Comparison of ENCODE assay signal across 8 cellular contexts in genomic region chr14:60249321-60250251, GRCh38. TPM values are rescaled to one million over a fixed set of nuclear protein-coding genes. Genes with fewer than 3 reads are reported as not detected.
DNase-seq lines count a peak whose midpoint lies in the region; ATAC-seq and TF ChIP-seq lines count a peak whose summit lies in the region.

No MANE protein-coding gene starts in this region.

- H3K27ac ChIP-seq in SJCRH30 (peak overlapping the region; percentile 73), suprapubic skin (peak overlapping the region; percentile 95)

- TF ChIP-seq EP300 in suprapubic skin (IDR thresholded peaks at IDR 0.05), result no peak

- DNase-seq in DMS53 (lab: John Stamatoyannopoulos, UW) (peak; percentile 80), SJCRH30 (peak; percentile 74 to 76), globus pallidus (ENCODE audit: low spot score) (peak; percentile 70), occipital lobe (lab: John Stamatoyannopoulos, UW) (peak; percentile 54), suprapubic skin (ENCODE audit: low spot score in 2 of 2) (peak; percentile 79 to 85)
- DNase-seq in Jurkat, Clone E6-1 (ENCODE audit: low read depth, low spot score), result peak; percentile 52
- peak; percentile 65 for DNase-seq in activated naive CD4-positive, alpha-beta T cell treated with anti-CD3 and anti-CD28 coated beads, Interleukin-2, amount 50 U/mL, for 16 hours

- H3K4me1 ChIP-seq in SJCRH30 (no peaks in the 10 kb centered on the region), suprapubic skin (peaks cover 56% of the 10 kb centered on the region)

- H3K9me3 ChIP-seq in SJCRH30 (replicated peaks), result no peaks in the 10 kb centered on the region
- no peaks in the 10 kb centered on the region for H3K9me3 ChIP-seq in suprapubic skin

- H3K4me3 ChIP-seq in Jurkat, Clone E6-1 (ENCODE audit: low read length), result peak overlapping the region; percentile 66
- H3K4me3 ChIP-seq in SJCRH30 (peak overlapping the region; percentile 72), suprapubic skin (peak overlapping the region; percentile 98)

- H3K36me3 ChIP-seq in SJCRH30 (no peaks in the 10 kb centered on the region), suprapubic skin (no peaks in the 10 kb centered on the region)

- 0% methylated on average over 3 of the region's 107 CpGs for WGBS in suprapubic skin

- peak; percentile 36 for ATAC-seq in GM21529 (IDR thresholded peaks at IDR 0.05; ENCODE audit: unreplicated experiment)

- TF ChIP-seq CTCF in suprapubic skin (IDR thresholded peaks at IDR 0.05), result no peak

- TF ChIP-seq POLR2A in suprapubic skin (IDR thresholded peaks at IDR 0.05), result peak in 1 of 2 donors; percentile 47

- H3K27me3 ChIP-seq in SJCRH30 (no peaks in the 10 kb centered on the region), suprapubic skin (no peaks in the 10 kb centered on the region)

RNA-seq across cellular contexts. Expression of gene PPM1A, which starts 0.6 kb away (rescaled TPM):
- polyA plus RNA-seq in Jurkat, Clone E6-1 (2012; ENCODE audit: insufficient read depth, insufficient read length), result 38.7 TPM
- total RNA-seq in SJCRH30 (2014; rRNA removed; shearing (Covaris generic)), result 25.3 and 31.2 TPM in 2 replicates
- total RNA-seq in occipital lobe (90.0 TPM), suprapubic skin (10 to 100 TPM; 29.7 to 58.4 (median 43.5) TPM)

Comparison
In these comparisons a context has a peak if more than half of its experiments do, and no peak if none do; other contexts are left out.
1. Peak in every context shown above with its lines: DNase-seq, ATAC-seq, H3K4me3 ChIP-seq and H3K27ac ChIP-seq.